In the genomic region with DNA sequence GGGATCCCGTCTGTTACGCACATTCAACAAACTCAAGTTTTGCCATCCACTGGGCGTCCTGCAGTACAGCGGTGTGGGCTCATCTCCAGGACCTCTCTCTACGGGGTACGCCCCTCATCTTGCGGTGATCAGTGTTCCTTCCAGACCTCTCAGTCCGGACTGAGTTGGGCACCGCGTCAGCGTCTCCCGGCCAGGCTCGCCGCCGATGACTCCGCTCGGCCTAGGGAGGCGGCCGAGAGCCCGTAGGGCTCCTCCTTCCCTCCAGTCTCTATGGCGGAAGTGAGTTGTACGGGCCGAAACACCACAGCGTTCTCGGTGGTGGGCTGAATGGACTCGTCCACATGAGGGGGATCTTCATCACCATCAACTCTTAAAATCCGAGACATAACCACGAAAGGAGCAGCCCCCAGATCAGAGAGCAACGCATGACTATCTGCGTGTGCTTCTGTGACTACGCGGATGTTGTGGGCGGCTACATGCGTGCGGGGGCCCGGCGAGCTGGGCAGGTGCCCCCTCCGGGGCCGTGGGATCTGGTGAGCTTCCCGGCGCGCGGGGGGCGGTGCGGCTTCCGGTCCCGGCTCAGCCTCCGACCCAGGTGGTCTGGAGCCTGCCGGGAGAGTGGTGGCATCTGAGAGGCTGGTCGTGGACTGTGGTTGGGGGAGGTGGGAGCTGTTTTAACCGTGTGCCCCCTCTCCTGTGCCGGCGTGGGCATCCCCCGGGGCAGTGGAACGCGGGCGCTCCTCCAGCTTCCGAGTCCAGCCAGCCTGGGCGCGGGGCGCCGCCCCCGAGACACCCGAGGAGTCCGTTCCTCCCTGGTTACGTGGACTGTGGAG, we compare ENCODE assay signal across 1 cellular context.
A peak's percentile ranks its signal among the peaks of the same experiment; 100 is the strongest.
TF ChIP-seq lines count a peak whose summit lies in the region.

A gene with protein sequence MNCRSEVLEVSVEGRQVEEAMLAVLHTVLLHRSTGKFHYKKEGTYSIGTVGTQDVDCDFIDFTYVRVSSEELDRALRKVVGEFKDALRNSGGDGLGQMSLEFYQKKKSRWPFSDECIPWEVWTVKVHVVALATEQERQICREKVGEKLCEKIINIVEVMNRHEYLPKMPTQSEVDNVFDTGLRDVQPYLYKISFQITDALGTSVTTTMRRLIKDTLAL (plus strand): TSS at position 569 of the 833 bp plus-strand sequence. CDS start 3,673 bp downstream, outside the sequence.

TF ChIP-seq in GM23338, 12 proteins besides CTCF, POLR2A, EP300 and RAD21 (continued from another document):
- TF ChIP-seq, protein P1, sequence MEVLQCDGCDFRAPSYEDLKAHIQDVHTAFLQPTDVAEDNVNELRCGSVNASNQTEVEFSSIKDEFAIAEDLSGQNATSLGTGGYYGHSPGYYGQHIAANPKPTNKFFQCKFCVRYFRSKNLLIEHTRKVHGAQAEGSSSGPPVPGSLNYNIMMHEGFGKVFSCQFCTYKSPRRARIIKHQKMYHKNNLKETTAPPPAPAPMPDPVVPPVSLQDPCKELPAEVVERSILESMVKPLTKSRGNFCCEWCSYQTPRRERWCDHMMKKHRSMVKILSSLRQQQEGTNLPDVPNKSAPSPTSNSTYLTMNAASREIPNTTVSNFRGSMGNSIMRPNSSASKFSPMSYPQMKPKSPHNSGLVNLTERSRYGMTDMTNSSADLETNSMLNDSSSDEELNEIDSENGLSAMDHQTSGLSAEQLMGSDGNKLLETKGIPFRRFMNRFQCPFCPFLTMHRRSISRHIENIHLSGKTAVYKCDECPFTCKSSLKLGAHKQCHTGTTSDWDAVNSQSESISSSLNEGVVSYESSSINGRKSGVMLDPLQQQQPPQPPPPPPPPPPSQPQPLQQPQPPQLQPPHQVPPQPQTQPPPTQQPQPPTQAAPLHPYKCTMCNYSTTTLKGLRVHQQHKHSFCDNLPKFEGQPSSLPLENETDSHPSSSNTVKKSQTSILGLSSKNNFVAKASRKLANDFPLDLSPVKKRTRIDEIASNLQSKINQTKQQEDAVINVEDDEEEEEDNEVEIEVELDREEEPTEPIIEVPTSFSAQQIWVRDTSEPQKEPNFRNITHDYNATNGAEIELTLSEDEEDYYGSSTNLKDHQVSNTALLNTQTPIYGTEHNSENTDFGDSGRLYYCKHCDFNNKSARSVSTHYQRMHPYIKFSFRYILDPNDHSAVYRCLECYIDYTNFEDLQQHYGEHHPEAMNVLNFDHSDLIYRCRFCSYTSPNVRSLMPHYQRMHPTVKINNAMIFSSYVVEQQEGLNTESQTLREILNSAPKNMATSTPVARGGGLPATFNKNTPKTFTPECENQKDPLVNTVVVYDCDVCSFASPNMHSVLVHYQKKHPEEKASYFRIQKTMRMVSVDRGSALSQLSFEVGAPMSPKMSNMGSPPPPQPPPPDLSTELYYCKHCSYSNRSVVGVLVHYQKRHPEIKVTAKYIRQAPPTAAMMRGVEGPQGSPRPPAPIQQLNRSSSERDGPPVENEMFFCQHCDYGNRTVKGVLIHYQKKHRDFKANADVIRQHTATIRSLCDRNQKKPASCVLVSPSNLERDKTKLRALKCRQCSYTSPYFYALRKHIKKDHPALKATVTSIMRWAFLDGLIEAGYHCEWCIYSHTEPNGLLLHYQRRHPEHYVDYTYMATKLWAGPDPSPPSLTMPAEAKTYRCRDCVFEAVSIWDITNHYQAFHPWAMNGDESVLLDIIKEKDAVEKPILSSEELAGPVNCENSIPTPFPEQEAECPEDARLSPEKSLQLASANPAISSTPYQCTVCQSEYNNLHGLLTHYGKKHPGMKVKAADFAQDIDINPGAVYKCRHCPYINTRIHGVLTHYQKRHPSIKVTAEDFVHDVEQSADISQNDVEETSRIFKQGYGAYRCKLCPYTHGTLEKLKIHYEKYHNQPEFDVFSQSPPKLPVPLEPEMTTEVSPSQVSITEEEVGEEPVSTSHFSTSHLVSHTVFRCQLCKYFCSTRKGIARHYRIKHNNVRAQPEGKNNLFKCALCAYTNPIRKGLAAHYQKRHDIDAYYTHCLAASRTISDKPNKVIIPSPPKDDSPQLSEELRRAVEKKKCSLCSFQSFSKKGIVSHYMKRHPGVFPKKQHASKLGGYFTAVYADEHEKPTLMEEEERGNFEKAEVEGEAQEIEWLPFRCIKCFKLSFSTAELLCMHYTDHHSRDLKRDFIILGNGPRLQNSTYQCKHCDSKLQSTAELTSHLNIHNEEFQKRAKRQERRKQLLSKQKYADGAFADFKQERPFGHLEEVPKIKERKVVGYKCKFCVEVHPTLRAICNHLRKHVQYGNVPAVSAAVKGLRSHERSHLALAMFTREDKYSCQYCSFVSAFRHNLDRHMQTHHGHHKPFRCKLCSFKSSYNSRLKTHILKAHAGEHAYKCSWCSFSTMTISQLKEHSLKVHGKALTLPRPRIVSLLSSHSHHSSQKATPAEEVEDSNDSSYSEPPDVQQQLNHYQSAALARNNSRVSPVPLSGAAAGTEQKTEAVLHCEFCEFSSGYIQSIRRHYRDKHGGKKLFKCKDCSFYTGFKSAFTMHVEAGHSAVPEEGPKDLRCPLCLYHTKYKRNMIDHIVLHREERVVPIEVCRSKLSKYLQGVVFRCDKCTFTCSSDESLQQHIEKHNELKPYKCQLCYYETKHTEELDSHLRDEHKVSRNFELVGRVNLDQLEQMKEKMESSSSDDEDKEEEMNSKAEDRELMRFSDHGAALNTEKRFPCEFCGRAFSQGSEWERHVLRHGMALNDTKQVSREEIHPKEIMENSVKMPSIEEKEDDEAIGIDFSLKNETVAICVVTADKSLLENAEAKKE (CRISPR knock-in tag; IDR thresholded peaks at IDR 0.05), result no peak
- TF ChIP-seq NANOG (IDR thresholded peaks at IDR 0.05; ENCODE audit: borderline replicate concordance) (no peak), CREB1 (CRISPR knock-in tag; IDR thresholded peaks at IDR 0.05; ENCODE audit: low read depth) (peak; percentile 83), POLR2AphosphoS5 (IDR thresholded peaks at IDR 0.05; ENCODE audit: low read depth) (peak; percentile 91)
